7 cellular contexts compared by ENCODE assay signal in genomic region chr20:544153-544725, GRCh38. TPM values are rescaled to one million over a fixed set of nuclear protein-coding genes. Genes with fewer than 3 reads are reported as not detected.
A peak's percentile ranks its signal among the peaks of the same experiment; 100 is the strongest.
DNase-seq lines count a peak whose midpoint lies in the region; ATAC-seq lines count a peak whose summit lies in the region.

No MANE protein-coding gene starts in this region.

- peaks cover 10% of the 10 kb centered on the region for H3K4me1 ChIP-seq in stomach smooth muscle (ENCODE audit: control insufficient read depth, insufficient read depth, low read length)

- no peaks in the 10 kb centered on the region for H3K27me3 ChIP-seq in stomach smooth muscle (ENCODE audit: control insufficient read depth in 1 of 2, insufficient read depth in 2 of 2, low read length in 2 of 2)

- peak overlapping the region; percentile 96 to 100 (median 99) for H3K27ac Mint-ChIP-seq in IgD-negative memory B cell
- peak overlapping the region; percentile 98 for H3K27ac Mint-ChIP-seq in activated naive CD8-positive, alpha-beta T cell treated with anti-CD3 and anti-CD28 coated beads, Interleukin-2, amount 10 ng/mL, durations not matched to agents 7 days and 5 days
- peak overlapping the region; percentile 94 to 100 (median 99) for H3K27ac Mint-ChIP-seq in immature natural killer cell

- H3K4me1 Mint-ChIP-seq in IgD-negative memory B cell = peaks cover 26 to 37% (median 33%) of the 10 kb centered on the region in 3 donors
- H3K4me1 Mint-ChIP-seq in activated naive CD8-positive, alpha-beta T cell treated with anti-CD3 and anti-CD28 coated beads, Interleukin-2, amount 10 ng/mL, durations not matched to agents 7 days and 5 days = peaks cover 25% of the 10 kb centered on the region
- peaks cover 40 to 51% of the 10 kb centered on the region in 2 donors for H3K4me1 Mint-ChIP-seq in immature natural killer cell

- H3K4me3 Mint-ChIP-seq in IgD-negative memory B cell (peak overlapping the region; percentile 92 to 99 (median 96)), immature natural killer cell (peak overlapping the region; percentile 86 to 97 (median 92))
- H3K4me3 Mint-ChIP-seq in activated naive CD8-positive, alpha-beta T cell treated with anti-CD3 and anti-CD28 coated beads, Interleukin-2, amount 10 ng/mL, durations not matched to agents 7 days and 5 days = peak overlapping the region; percentile 83

- H3K9ac ChIP-seq in stomach smooth muscle (ENCODE audit: low read length in 2 of 2) = peak overlapping the region; percentile 84 to 89

- no peaks in the 10 kb centered on the region for H3K36me3 ChIP-seq in stomach smooth muscle (ENCODE audit: control insufficient read depth in 2 of 2, insufficient read depth in 2 of 2, low read length in 2 of 2)

- H3K36me3 Mint-ChIP-seq in IgD-negative memory B cell (peaks cover 2% of the 10 kb centered on the region), immature natural killer cell (no peaks in the 10 kb centered on the region)
- peaks cover 30% of the 10 kb centered on the region for H3K36me3 Mint-ChIP-seq in activated naive CD8-positive, alpha-beta T cell treated with anti-CD3 and anti-CD28 coated beads, Interleukin-2, amount 10 ng/mL, durations not matched to agents 7 days and 5 days

- no peaks in the 10 kb centered on the region for H3K9me3 Mint-ChIP-seq in IgD-negative memory B cell
- H3K9me3 Mint-ChIP-seq in activated naive CD8-positive, alpha-beta T cell treated with anti-CD3 and anti-CD28 coated beads, Interleukin-2, amount 10 ng/mL, durations not matched to agents 7 days and 5 days = peaks cover 9% of the 10 kb centered on the region
- H3K9me3 Mint-ChIP-seq in immature natural killer cell = no peaks in the 10 kb centered on the region

- POLR2A ChIA-PET in activated naive CD8-positive, alpha-beta T cell treated with anti-CD3 and anti-CD28 coated beads, Interleukin-2, amount 10 ng/mL, durations not matched to agents 7 days and 5 days (lab: Charles Lee) = interaction anchor here (0.9 to 2.3 kb wide), 3 partner anchors 36 to 163 kb away, joined by 3 to 8 read pairs (median 6); partner anchors contain the start of gene TRIB3

- ATAC-seq in activated naive CD8-positive, alpha-beta T cell treated with anti-CD3 and anti-CD28 coated beads, Interleukin-2, amount 10 ng/mL, durations not matched to agents 7 days and 5 days (ENCODE audit: low read depth) = no peak
- ATAC-seq in HG02938 (IDR thresholded peaks at IDR 0.05; ENCODE audit: unreplicated experiment) = no peak

- H3K27me3 Mint-ChIP-seq in IgD-negative memory B cell (peaks cover 6% of the 10 kb centered on the region), immature natural killer cell (ENCODE audit: low read depth in 3 of 3) (peaks cover 2 to 9% (median 8%) of the 10 kb centered on the region in 3 donors)
- peaks cover 9% of the 10 kb centered on the region for H3K27me3 Mint-ChIP-seq in activated naive CD8-positive, alpha-beta T cell treated with anti-CD3 and anti-CD28 coated beads, Interleukin-2, amount 10 ng/mL, durations not matched to agents 7 days and 5 days

- DNase-seq in activated naive CD8-positive, alpha-beta T cell treated with anti-CD3 and anti-CD28 coated beads, Interleukin-2, amount 10 ng/mL, durations not matched to agents 7 days and 5 days = no peak
- DNase-seq in immature natural killer cell = no peak
- DNase-seq in H4 (ENCODE audit: low spot score) = no peak
- DNase-seq in activated gamma-delta T cell treated with Interleukin-2 at 50 U/mL for 16 hours = no peak

- peak overlapping the region; percentile 85 for H3K27ac ChIP-seq in stomach smooth muscle (ENCODE audit: low read length)

- peaks cover 2 to 3% of the 10 kb centered on the region in 2 donors for H3K9me3 ChIP-seq in stomach smooth muscle (ENCODE audit: control insufficient read depth in 2 of 2, low read length in 2 of 2)

- H3K4me3 ChIP-seq in stomach smooth muscle (ENCODE audit: low read length in 2 of 2) = peak overlapping the region; percentile 20 to 96

RNA-seq across cellular contexts. Expression of gene CSNK2A1, which starts 0.6 kb away (rescaled TPM):
- polyA plus RNA-seq in IgD-negative memory B cell = 56.8 TPM
- 100 to 1,000 TPM; 113 to 114 TPM for total RNA-seq in activated naive CD8-positive, alpha-beta T cell treated with anti-CD3 and anti-CD28 coated beads, Interleukin-2, amount 10 ng/mL, durations not matched to agents 7 days and 5 days
- 10 to 100 TPM; 39.9 to 65.9 (median 60.1) TPM for polyA plus RNA-seq in immature natural killer cell
- 161 and 197 TPM in 2 replicates for total RNA-seq in H4 (2014; rRNA removed; shearing (Covaris generic))
